18 cellular contexts compared by ENCODE assay signal in the genomic region with DNA sequence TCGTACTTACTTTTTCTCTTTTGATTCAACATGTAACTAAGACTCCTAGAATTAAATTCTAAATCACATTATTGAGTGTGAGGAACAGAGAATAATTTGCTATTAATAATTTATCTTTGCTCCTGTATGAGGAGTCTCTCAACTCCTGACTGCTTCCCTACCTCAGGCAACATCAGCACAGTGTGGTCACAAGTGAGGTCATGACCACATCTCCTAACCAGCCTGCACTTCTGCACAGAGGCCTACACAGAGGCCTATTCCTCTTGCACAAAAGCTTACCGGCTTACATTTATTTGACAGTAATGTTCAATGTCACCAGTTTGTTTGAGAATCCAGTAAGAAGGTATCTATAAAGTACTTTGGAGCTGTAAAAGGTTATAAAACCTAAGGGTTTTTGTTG.
"Had no signal": no experiment of that assay in that cellular context is flagged by ENCODE, and none has a peak within 500 bp of the region (broad histone marks: within the 10 kb centered on the region; RNA-seq: fewer than 3 reads in every experiment).

No MANE protein-coding gene starts in this region.

- H3K36me3 ChIP-seq: colonic mucosa, tibial nerve, WERI-Rb-1 had no signal

- ATAC-seq: activated T-cell treated with anti-CD3 and anti-CD28 coated beads, Interleukin-2, amount 50 U/mL, for 72 hours; left lobe of liver; right cardiac atrium had no signal

- H3K4me1 ChIP-seq: colonic mucosa, tibial nerve had no signal

- DNase-seq: activated CD4-positive, alpha-beta T cell treated with anti-CD3 and anti-CD28 coated beads for 1 hour; activated CD8-positive, alpha-beta memory T cell treated with anti-CD3 and anti-CD28 coated beads for 24 hours; activated CD8-positive, alpha-beta memory T cell treated with anti-CD3 and anti-CD28 coated beads, Interleukin-2, amount 50 U/mL, for 48 hours; activated effector memory CD4-positive, alpha-beta T cell treated with anti-CD3 and anti-CD28 coated beads, Interleukin-2, amount 50 U/mL, for 16 hours; activated naive CD4-positive, alpha-beta T cell treated with anti-CD3 and anti-CD28 coated beads, Interleukin-2, amount 50 U/mL, for 16 hours; activated T-cell treated with anti-CD3 and anti-CD28 coated beads, Interleukin-2, amount 50 U/mL, for 72 hours; aorta; colonic mucosa; erythroblast; head of caudate nucleus; right cardiac atrium; small intestine; stimulated activated CD4-positive, alpha-beta T cell treated with anti-CD3 and anti-CD28 coated beads, Interleukin-15, amount 100 ng/mL, for 24 hours; stimulated activated CD4-positive, alpha-beta T cell treated with anti-CD3 and anti-CD28 coated beads, Interleukin-2, amount 100 ng/mL, for 48 hours; WERI-Rb-1 had no signal

- H3K27ac ChIP-seq: colonic mucosa, tibial nerve, WERI-Rb-1 had no signal

- H3K27me3 ChIP-seq: colonic mucosa, tibial nerve had no signal

- H3K4me3 ChIP-seq: colonic mucosa, lung, tibial nerve had no signal

- H3K9me3 ChIP-seq: colonic mucosa, tibial nerve had no signal
